20 cellular contexts compared by ENCODE assay signal in genomic region chr6:170144952-170145587, GRCh38.
DNase-seq lines count a peak whose midpoint lies in the region; ATAC-seq and TF ChIP-seq lines count a peak whose summit lies in the region.
"Had no signal": no experiment of that assay in that cellular context is flagged by ENCODE, and none has a peak within 500 bp of the region (broad histone marks: within the 10 kb centered on the region; RNA-seq: fewer than 3 reads in every experiment).

No MANE protein-coding gene starts in this region.

- ATAC-seq in central memory CD8-positive, alpha-beta T cell (replicated peaks; ENCODE audit: extremely low read depth, poor library complexity, severe bottlenecking), result no peak
- ATAC-seq in natural killer cell, result no peak
- ATAC-seq in GM18858 (IDR thresholded peaks at IDR 0.05; ENCODE audit: unreplicated experiment), result no peak
- ATAC-seq: right cardiac atrium had no signal

- intact Hi-C loops in natural killer cell (cut with micrococcal nuclease), result loop anchor here (5.0 kb wide), 1 partner anchor 37 kb away; no protein-coding TSS in a partner anchor

- peaks cover 0 to 6% (median 0%) of the 10 kb centered on the region in 4 donors for H3K9me3 ChIP-seq in tibial nerve
- H3K9me3 ChIP-seq: suprapubic skin, vagina had no signal

- no peak overlapping the region for H3K27ac ChIP-seq in tibial nerve
- H3K27ac ChIP-seq: BLaER1, brain microvascular endothelial cell, hepatocyte, suprapubic skin, vagina had no signal

- no peak for TF ChIP-seq EP300 in tibial nerve (IDR thresholded peaks at IDR 0.05)

- H3K27me3 Mint-ChIP-seq in central memory CD8-positive, alpha-beta T cell, result no peaks in the 10 kb centered on the region
- peaks cover 0 to 8% of the 10 kb centered on the region in 2 donors for H3K27me3 Mint-ChIP-seq in natural killer cell (ENCODE audit: low read depth in 2 of 2)

- no peaks in the 10 kb centered on the region for H3K36me3 ChIP-seq in tibial nerve
- H3K36me3 ChIP-seq: brain microvascular endothelial cell, suprapubic skin, vagina had no signal

- WGBS in tibial nerve, 2 donors, result 82 to 84% methylated on average over 7 of the region's 7 CpGs

- peak; percentile 10 for DNase-seq in activated effector memory CD4-positive, alpha-beta T cell treated with anti-CD3 and anti-CD28 coated beads, Interleukin-2, amount 50 U/mL, for 16 hours
- no peak for DNase-seq in activated effector memory CD4-positive, alpha-beta T cell treated with Interleukin-2 at 50 U/mL for 16 hours
- DNase-seq in NCI-H774 (lab: John Stamatoyannopoulos, UW) (peak; percentile 43), natural killer cell (no peak), tibial nerve (ENCODE audit: low spot score in 2 of 2) (no peak), T-helper 9 cell (no peak)
- DNase-seq in central memory CD8-positive, alpha-beta T cell (ENCODE audit: low spot score in 2 of 2), result no peak
- DNase-seq: activated CD4-positive, alpha-beta T cell treated with anti-CD3 and anti-CD28 coated beads for 1 hour; brain microvascular endothelial cell; foreskin fibroblast; NCI-H1417 treated with DMSO at 0.1 percent for 48 hours; NCI-H524; SHP77; SW 1271 had no signal

- peaks cover 0 to 11% of the 10 kb centered on the region in 2 donors for H3K27me3 ChIP-seq in tibial nerve
- H3K27me3 ChIP-seq: BLaER1, brain microvascular endothelial cell, hepatocyte, vagina had no signal

- H3K4me3 ChIP-seq in tibial nerve, result no peak overlapping the region
- H3K4me3 ChIP-seq: BLaER1, hepatocyte, suprapubic skin, vagina had no signal

- TF ChIP-seq CTCF in natural killer cell (IDR thresholded peaks at IDR 0.05), result no peak
- no peak for TF ChIP-seq CTCF in tibial nerve (IDR thresholded peaks at IDR 0.05)

- peak overlapping the region; percentile 8 for H3K27ac Mint-ChIP-seq in central memory CD8-positive, alpha-beta T cell (ENCODE audit: low read depth)
- H3K27ac Mint-ChIP-seq in natural killer cell, result peak overlapping the region; percentile 70 to 94

- no peak overlapping the region for H3K4me3 Mint-ChIP-seq in central memory CD8-positive, alpha-beta T cell
- H3K4me3 Mint-ChIP-seq in natural killer cell, result peak overlapping the region; percentile 45

- peaks cover 10% of the 10 kb centered on the region for H3K36me3 Mint-ChIP-seq in central memory CD8-positive, alpha-beta T cell (ENCODE audit: insufficient read depth)
- H3K36me3 Mint-ChIP-seq in natural killer cell, result no peaks in the 10 kb centered on the region

- peaks cover 0 to 7% (median 0%) of the 10 kb centered on the region in 4 donors for H3K4me1 ChIP-seq in tibial nerve

- TF ChIP-seq POLR2A in tibial nerve (IDR thresholded peaks at IDR 0.05), result no peak

- H3K4me1 Mint-ChIP-seq in central memory CD8-positive, alpha-beta T cell, result peaks cover 53% of the 10 kb centered on the region
- peaks cover 49 to 57% of the 10 kb centered on the region in 2 donors for H3K4me1 Mint-ChIP-seq in natural killer cell

- H3K9me3 Mint-ChIP-seq in central memory CD8-positive, alpha-beta T cell, result peaks cover 8% of the 10 kb centered on the region
- H3K9me3 Mint-ChIP-seq in natural killer cell, result peaks cover 7% of the 10 kb centered on the region in 2 donors

Comparison
In these comparisons a context has a peak if more than half of its experiments do, and no peak if none do; other contexts are left out.
1. DNase-seq: peak in activated effector memory CD4-positive, alpha-beta T cell treated with anti-CD3 and anti-CD28 coated beads, Interleukin-2, amount 50 U/mL, for 16 hours (single experiment) and NCI-H774 (single experiment); none in activated effector memory CD4-positive, alpha-beta T cell treated with Interleukin-2 at 50 U/mL for 16 hours (single experiment), central memory CD8-positive, alpha-beta T cell (0 of 2), natural killer cell (single experiment), tibial nerve (0 of 2) and T-helper 9 cell (single experiment).